Comparison of ENCODE assay signal across 23 cellular contexts in genomic region chr6:86412063-86412462, GRCh38.
"Had no signal": no experiment of that assay in that cellular context is flagged by ENCODE, and none has a peak within 500 bp of the region (broad histone marks: within the 10 kb centered on the region; RNA-seq: fewer than 3 reads in every experiment).

No MANE protein-coding gene starts in this region.

- H3K27me3 ChIP-seq: dorsolateral prefrontal cortex, esophagus squamous epithelium, gastrocnemius medialis, heart right ventricle, left lung had no signal

- H3K27ac ChIP-seq: coronary artery, dorsolateral prefrontal cortex, epithelial cell of prostate, esophagus squamous epithelium, gastrocnemius medialis, heart right ventricle, left lung, lower lobe of right lung had no signal

- H3K9me3 ChIP-seq: esophagus squamous epithelium, gastrocnemius medialis, heart right ventricle, left lung, lower lobe of right lung had no signal

- H3K4me3 Mint-ChIP-seq: memory B cell; naive thymus-derived CD4-positive, alpha-beta T cell had no signal

- H3K27ac Mint-ChIP-seq: memory B cell; naive thymus-derived CD4-positive, alpha-beta T cell had no signal

- H3K36me3 Mint-ChIP-seq: memory B cell; naive thymus-derived CD4-positive, alpha-beta T cell had no signal

- H3K27me3 Mint-ChIP-seq: memory B cell; naive thymus-derived CD4-positive, alpha-beta T cell had no signal

- H3K4me1 Mint-ChIP-seq: memory B cell; naive thymus-derived CD4-positive, alpha-beta T cell had no signal

- H3K36me3 ChIP-seq: esophagus squamous epithelium, gastrocnemius medialis, heart right ventricle, left lung, lower lobe of right lung had no signal

- H3K4me1 ChIP-seq: esophagus squamous epithelium, gastrocnemius medialis, heart right ventricle, left lung, lower lobe of right lung had no signal

- H3K4me3 ChIP-seq: coronary artery, dorsolateral prefrontal cortex, esophagus squamous epithelium, gastrocnemius medialis, heart right ventricle, left lung, lower lobe of right lung had no signal

- DNase-seq: dermis blood vessel endothelial cell; dorsolateral prefrontal cortex; effector CD4-positive, alpha-beta T cell; effector memory CD4-positive, alpha-beta T cell; erythroblast; esophagus squamous epithelium; foreskin fibroblast; foreskin melanocyte; gastrocnemius medialis; glutamatergic neuron; heart right ventricle; hippocampal formation; left cardiac atrium; left lung; left ventricle myocardium superior; lower lobe of right lung; mesendoderm; midbrain; naive thymus-derived CD4-positive, alpha-beta T cell had no signal

- ATAC-seq: esophagus mucosa; gastrocnemius medialis; heart right ventricle; left cardiac atrium; left lung; left ventricle myocardium superior; lower lobe of right lung; naive thymus-derived CD4-positive, alpha-beta T cell had no signal

- H3K9me3 Mint-ChIP-seq: memory B cell had no signal
